In genomic region chr21:46114963-46115362, GRCh38 we compare ENCODE assay signal across 17 cellular contexts. TPM values are rescaled to one million over a fixed set of nuclear protein-coding genes. Genes with fewer than 3 reads are reported as not detected.
DNase-seq lines count a peak whose midpoint lies in the region; TF ChIP-seq lines count a peak whose summit lies in the region.
"Had no signal": no experiment of that assay in that cellular context is flagged by ENCODE, and none has a peak within 500 bp of the region (broad histone marks: within the 10 kb centered on the region; RNA-seq: fewer than 3 reads in every experiment).

No MANE protein-coding gene starts in this region.

- no peak overlapping the region for H3K27ac ChIP-seq in HEK293 (ENCODE audit: extremely low read depth, low read depth, low read length)
- H3K27ac ChIP-seq: body of pancreas had no signal

- peaks cover 3% of the 10 kb centered on the region for H3K36me3 Mint-ChIP-seq in progenitor cell of endocrine pancreas (ENCODE audit: insufficient read depth)
- H3K36me3 Mint-ChIP-seq: stimulated activated effector memory CD8-positive, alpha-beta T cell treated with anti-CD3 and anti-CD28 coated beads, Interleukin-12 subunit alpha, Interleukin-12 subunit beta, amount 100 ng/mL, for 72 hours had no signal

- TF ChIP-seq CTCF in BE2C (IDR thresholded peaks at IDR 0.05; ENCODE audit: low read depth, low read length) = no peak
- no peak for TF ChIP-seq CTCF in HEK293 (tag by site-specific recombination; IDR thresholded peaks at IDR 0.05)
- no peak for TF ChIP-seq CTCF in progenitor cell of endocrine pancreas (IDR thresholded peaks at IDR 0.05; ENCODE audit: unreplicated experiment)

- H3K36me3 ChIP-seq in BE2C (no peaks in the 10 kb centered on the region), HEK293 (ENCODE audit: control insufficient read depth in 2 of 2, insufficient read depth in 1 of 2, low read length in 2 of 2) (peaks cover 0 to 74% of the 10 kb centered on the region in 2 experiments)

- H3K4me3 ChIP-seq in BE2C (ENCODE audit: low read depth, low read length) (no peak overlapping the region), HEK293 (ENCODE audit: low read depth, low read length) (no peak overlapping the region)
- H3K4me3 ChIP-seq: body of pancreas, GM12878, GM23338 had no signal

- H3K4me1 ChIP-seq in BE2C (no peaks in the 10 kb centered on the region), HEK293 (ENCODE audit: control insufficient read depth, insufficient read depth, low read length) (no peaks in the 10 kb centered on the region)
- H3K4me1 ChIP-seq: body of pancreas had no signal

- H3K27ac Mint-ChIP-seq in progenitor cell of endocrine pancreas = no peak overlapping the region
- H3K27ac Mint-ChIP-seq: CD8-positive, alpha-beta T cell; GM23338; stimulated activated effector memory CD8-positive, alpha-beta T cell treated with anti-CD3 and anti-CD28 coated beads, Interleukin-12 subunit alpha, Interleukin-12 subunit beta, amount 100 ng/mL, for 72 hours; T-helper 1 cell treated with Interleukin-12 subunit alpha and Interleukin-12 subunit beta and Interleukin-4 antibody, amounts not matched to agents 30 μg/mL and 1 μg/mL, for 36 hours had no signal

- no peaks in the 10 kb centered on the region for H3K9me3 ChIP-seq in BE2C
- no peaks in the 10 kb centered on the region for H3K9me3 ChIP-seq in HEK293 (ENCODE audit: control insufficient read depth, insufficient read depth, low read depth, low read length)

- DNase-seq in BE2C (peak; percentile 6), islet precursor cell (peak; percentile 18), progenitor cell of endocrine pancreas (ENCODE audit: low spot score, unreplicated experiment) (peak; percentile 4), NCI-H774 (lab: John Stamatoyannopoulos, UW) (no peak), ecto neural progenitor cell (ENCODE audit: low spot score) (no peak)
- DNase-seq in activated naive CD4-positive, alpha-beta T cell treated with Interleukin-2 at 50 U/mL for 16 hours = no peak
- DNase-seq: activated CD4-positive, alpha-beta T cell treated with anti-CD3 and anti-CD28 coated beads, Interleukin-2, amount 50 U/mL, for 4 hours; activated naive CD4-positive, alpha-beta T cell treated with anti-CD3 and anti-CD28 coated beads, Interleukin-2, amount 50 U/mL, for 16 hours; NCI-H1694 treated with DMSO at 0.1 percent for 48 hours; OCI-M1 had no signal

- POLR2A ChIA-PET in HEK293 (lab: Yijun Ruan, JAX) = interaction anchor here (0.7 kb wide), 1 partner anchor 151 kb away, joined by 3 read pairs; no protein-coding TSS in a partner anchor

- H3K27me3 Mint-ChIP-seq in progenitor cell of endocrine pancreas = no peaks in the 10 kb centered on the region

- H3K9me3 Mint-ChIP-seq in progenitor cell of endocrine pancreas (ENCODE audit: low read depth) = no peaks in the 10 kb centered on the region
- H3K9me3 Mint-ChIP-seq: CD8-positive, alpha-beta T cell had no signal

- H3K4me3 Mint-ChIP-seq in progenitor cell of endocrine pancreas (ENCODE audit: low read depth) = no peak overlapping the region
- H3K4me3 Mint-ChIP-seq: CD8-positive, alpha-beta T cell; GM23338; stimulated activated effector memory CD8-positive, alpha-beta T cell treated with anti-CD3 and anti-CD28 coated beads, Interleukin-12 subunit alpha, Interleukin-12 subunit beta, amount 100 ng/mL, for 72 hours; T-helper 1 cell treated with Interleukin-12 subunit alpha and Interleukin-12 subunit beta and Interleukin-4 antibody, amounts not matched to agents 30 μg/mL and 1 μg/mL, for 36 hours had no signal

- no peaks in the 10 kb centered on the region for H3K27me3 ChIP-seq in BE2C
- H3K27me3 ChIP-seq: body of pancreas had no signal

- no peaks in the 10 kb centered on the region for H3K4me1 Mint-ChIP-seq in progenitor cell of endocrine pancreas (ENCODE audit: low read depth)
- H3K4me1 Mint-ChIP-seq: GM23338; stimulated activated effector memory CD8-positive, alpha-beta T cell treated with anti-CD3 and anti-CD28 coated beads, Interleukin-12 subunit alpha, Interleukin-12 subunit beta, amount 100 ng/mL, for 72 hours had no signal

- CTCF ChIA-PET in HEK293 (lab: Yijun Ruan, JAX) = interaction anchor here (1.0 kb wide), 1 partner anchor 29 kb away, joined by 3 read pairs; no protein-coding TSS in a partner anchor

TF ChIP-seq in HEK293, 187 proteins besides CTCF, POLR2A, EP300 and RAD21:
- TF ChIP-seq ZNF366 (tag by site-specific recombination; conservative IDR thresholded peaks at IDR 0.05) (no peak), ZNF324 (tag by site-specific recombination; IDR thresholded peaks at IDR 0.05) (no peak), TRIM28 (IDR thresholded peaks at IDR 0.05; ENCODE audit: borderline replicate concordance, low read length) (peak; percentile 78; the same call in 1 of the 2 replicates), SETDB1 (IDR thresholded peaks at IDR 0.05; ENCODE audit: insufficient read length, low read length) (peak; percentile 62), KLF9 (tag by site-specific recombination; IDR thresholded peaks at IDR 0.05; ENCODE audit: low read depth) (no peak), ZNF514 (tag by site-specific recombination; IDR thresholded peaks at IDR 0.05) (no peak), ZNF544 (tag by site-specific recombination; IDR thresholded peaks at IDR 0.05) (no peak), ZFP3 (tag by site-specific recombination; IDR thresholded peaks at IDR 0.05; ENCODE audit: low read depth) (no peak), ZNF211 (tag by site-specific recombination; IDR thresholded peaks at IDR 0.05; ENCODE audit: low read depth) (no peak), ZNF132 (tag by site-specific recombination; IDR thresholded peaks at IDR 0.05; ENCODE audit: borderline replicate concordance) (no peak)
- TF ChIP-seq, protein P1, sequence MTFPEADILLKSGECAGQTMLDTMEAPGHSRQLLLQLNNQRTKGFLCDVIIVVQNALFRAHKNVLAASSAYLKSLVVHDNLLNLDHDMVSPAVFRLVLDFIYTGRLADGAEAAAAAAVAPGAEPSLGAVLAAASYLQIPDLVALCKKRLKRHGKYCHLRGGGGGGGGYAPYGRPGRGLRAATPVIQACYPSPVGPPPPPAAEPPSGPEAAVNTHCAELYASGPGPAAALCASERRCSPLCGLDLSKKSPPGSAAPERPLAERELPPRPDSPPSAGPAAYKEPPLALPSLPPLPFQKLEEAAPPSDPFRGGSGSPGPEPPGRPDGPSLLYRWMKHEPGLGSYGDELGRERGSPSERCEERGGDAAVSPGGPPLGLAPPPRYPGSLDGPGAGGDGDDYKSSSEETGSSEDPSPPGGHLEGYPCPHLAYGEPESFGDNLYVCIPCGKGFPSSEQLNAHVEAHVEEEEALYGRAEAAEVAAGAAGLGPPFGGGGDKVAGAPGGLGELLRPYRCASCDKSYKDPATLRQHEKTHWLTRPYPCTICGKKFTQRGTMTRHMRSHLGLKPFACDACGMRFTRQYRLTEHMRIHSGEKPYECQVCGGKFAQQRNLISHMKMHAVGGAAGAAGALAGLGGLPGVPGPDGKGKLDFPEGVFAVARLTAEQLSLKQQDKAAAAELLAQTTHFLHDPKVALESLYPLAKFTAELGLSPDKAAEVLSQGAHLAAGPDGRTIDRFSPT (tag by site-specific recombination; IDR thresholded peaks at IDR 0.05) = no peak

RNA-seq across cellular contexts. Expression of gene COL6A2, which starts 17.1 kb away (rescaled TPM):
- 14.8 TPM for polyA plus RNA-seq in BE2C (2012; ENCODE audit: insufficient read depth, insufficient read length, low read depth)
- total RNA-seq in progenitor cell of endocrine pancreas = 32.0 and 38.6 TPM in 2 replicates

RNA-seq across cellular contexts. Expression of gene FTCD, which starts 40.4 kb away (rescaled TPM):
- 3.1 TPM for polyA plus RNA-seq in BE2C (2012; ENCODE audit: insufficient read depth, insufficient read length, low read depth)
- 48.4 and 49.3 TPM in 2 replicates for total RNA-seq in progenitor cell of endocrine pancreas

Comparison
In these comparisons a context has a peak if more than half of its experiments do, and no peak if none do; other contexts are left out.
1. DNase-seq: peak in BE2C (single experiment), islet precursor cell (single experiment) and progenitor cell of endocrine pancreas (single experiment); none in NCI-H774 (single experiment), ecto neural progenitor cell (single experiment) and activated naive CD4-positive, alpha-beta T cell treated with Interleukin-2 at 50 U/mL for 16 hours (single experiment).